Comparison of ENCODE assay signal across 11 cellular contexts in the genomic region with DNA sequence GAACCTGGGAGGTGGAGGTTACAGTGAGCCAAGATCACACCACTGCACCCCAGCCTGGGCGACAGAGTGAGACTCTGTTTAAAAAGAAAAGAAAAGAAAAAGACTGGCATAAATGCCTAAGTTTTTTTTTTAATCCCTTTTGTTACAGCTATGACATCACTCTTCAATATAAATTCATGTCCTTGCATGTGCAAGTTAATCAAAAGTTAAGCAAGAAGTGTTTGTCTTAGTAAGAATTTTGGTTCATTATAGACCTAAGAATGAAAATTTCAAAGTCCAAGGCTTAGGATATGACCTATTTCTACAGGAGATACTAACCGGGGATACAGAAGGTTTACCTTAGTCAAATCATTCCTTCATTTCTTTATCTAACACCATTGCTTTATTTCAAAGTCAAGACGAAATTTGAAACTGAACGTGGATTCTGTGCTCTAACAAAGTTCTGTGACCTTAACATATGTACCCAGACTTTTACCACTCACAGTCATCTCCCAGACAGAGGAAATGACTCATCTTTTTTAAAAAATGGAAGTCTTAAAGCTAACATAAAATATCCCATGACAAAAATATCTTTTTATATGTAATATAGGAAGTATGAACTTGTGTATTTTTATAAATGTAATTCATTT. TPM values are rescaled to one million over a fixed set of nuclear protein-coding genes. Genes with fewer than 3 reads are reported as not detected.
DNase-seq lines count a peak whose midpoint lies in the region; ATAC-seq and TF ChIP-seq lines count a peak whose summit lies in the region.
"Had no signal": no experiment of that assay in that cellular context is flagged by ENCODE, and none has a peak within 500 bp of the region (broad histone marks: within the 10 kb centered on the region; RNA-seq: fewer than 3 reads in every experiment).

No MANE protein-coding gene starts in this region.

- no peaks in the 10 kb centered on the region for H3K27me3 ChIP-seq in MG63
- H3K27me3 ChIP-seq: BE2C, right lobe of liver had no signal

- no peaks in the 10 kb centered on the region for H3K36me3 ChIP-seq in MG63
- H3K36me3 ChIP-seq: BE2C, right lobe of liver had no signal

- H3K4me3 ChIP-seq in astrocyte of the spinal cord (ENCODE audit: low read depth, low read length) (no peak overlapping the region), MG63 (no peak overlapping the region)
- H3K4me3 ChIP-seq: right lobe of liver had no signal

- peaks cover 10% of the 10 kb centered on the region for H3K9me3 Mint-ChIP-seq in natural killer cell treated with Interleukin-12 subunit alpha and Interleukin-12 subunit beta and Interleukin-15 and Interleukin-18, amount 100 ng/mL, for 72 hours
- H3K9me3 Mint-ChIP-seq in natural killer cell, result no peaks in the 10 kb centered on the region

- H3K27me3 Mint-ChIP-seq in natural killer cell treated with Interleukin-12 subunit alpha and Interleukin-12 subunit beta and Interleukin-15 and Interleukin-18, amount 100 ng/mL, for 72 hours, result no peaks in the 10 kb centered on the region
- no peaks in the 10 kb centered on the region for H3K27me3 Mint-ChIP-seq in natural killer cell (ENCODE audit: low read depth in 2 of 2)

- H3K4me1 Mint-ChIP-seq in natural killer cell treated with Interleukin-12 subunit alpha and Interleukin-12 subunit beta and Interleukin-15 and Interleukin-18, amount 100 ng/mL, for 72 hours (ENCODE audit: low read depth in 2 of 2), result peaks cover 7 to 15% of the 10 kb centered on the region in 2 donors
- peaks cover 0 to 5% of the 10 kb centered on the region in 2 donors for H3K4me1 Mint-ChIP-seq in natural killer cell

- H3K9me3 ChIP-seq in MG63, result no peaks in the 10 kb centered on the region
- H3K9me3 ChIP-seq: BE2C, right lobe of liver had no signal

- in situ Hi-C loops in astrocyte of the spinal cord (cut with HindIII; ENCODE audit: low sequenced_read_pairs), result no loop called here

- peak; percentile 57 to 81 for ATAC-seq in natural killer cell treated with Interleukin-12 subunit alpha and Interleukin-12 subunit beta and Interleukin-15 and Interleukin-18, amount 100 ng/mL, for 72 hours
- no peak for ATAC-seq in natural killer cell

- DNase-seq in natural killer cell treated with Interleukin-12 subunit alpha and Interleukin-12 subunit beta and Interleukin-15 and Interleukin-18, amount 100 ng/mL, for 72 hours (ENCODE audit: low spot score), result no peak
- DNase-seq in natural killer cell (no peak), HS-27A (ENCODE audit: low read depth) (peak; percentile 27), astrocyte of the spinal cord (ENCODE audit: low read depth, low spot score) (peak; percentile 78), superior temporal gyrus (ENCODE audit: extremely low spot score) (no peak), NCI-H1105 treated with DMSO at 0.1 percent for 48 hours (lab: John Stamatoyannopoulos, UW) (no peak), MG63 (no peak)
- DNase-seq in activated CD4-positive, alpha-beta T cell treated with anti-CD3 and anti-CD28 coated beads, Interleukin-2, amount 50 U/mL, for 48 hours, result no peak
- DNase-seq: BE2C, NCI-H1694 treated with DMSO at 0.1 percent for 48 hours, right lobe of liver had no signal

- TF ChIP-seq CTCF in natural killer cell (IDR thresholded peaks at IDR 0.05), result no peak
- TF ChIP-seq CTCF in astrocyte of the spinal cord (IDR thresholded peaks at IDR 0.05; ENCODE audit: low read depth, low read length), result no peak

- H3K36me3 Mint-ChIP-seq in natural killer cell treated with Interleukin-12 subunit alpha and Interleukin-12 subunit beta and Interleukin-15 and Interleukin-18, amount 100 ng/mL, for 72 hours, result no peaks in the 10 kb centered on the region
- no peaks in the 10 kb centered on the region for H3K36me3 Mint-ChIP-seq in natural killer cell

- H3K4me3 Mint-ChIP-seq in natural killer cell treated with Interleukin-12 subunit alpha and Interleukin-12 subunit beta and Interleukin-15 and Interleukin-18, amount 100 ng/mL, for 72 hours, result no peak overlapping the region
- no peak overlapping the region for H3K4me3 Mint-ChIP-seq in natural killer cell

- peak overlapping the region in 1 of 2 donors; percentile 39 for H3K27ac Mint-ChIP-seq in natural killer cell treated with Interleukin-12 subunit alpha and Interleukin-12 subunit beta and Interleukin-15 and Interleukin-18, amount 100 ng/mL, for 72 hours
- no peak overlapping the region for H3K27ac Mint-ChIP-seq in natural killer cell

- intact Hi-C loops in natural killer cell (cut with micrococcal nuclease), result no loop called here

RNA-seq across cellular contexts. Expression of a gene that starts 29.3 kb away (rescaled TPM):
- 1 to 10 TPM in 1 of 2 donors, under 1 TPM in 1; 0.10 to 1.3 TPM for total RNA-seq in natural killer cell treated with Interleukin-12 subunit alpha and Interleukin-12 subunit beta and Interleukin-15 and Interleukin-18, amount 100 ng/mL, for 72 hours
- 10 to 100 TPM in 1 of 3 donors, under 1 TPM in 1, not detected in 1; 0.39 to 12.8 TPM for total RNA-seq in natural killer cell
- 5.4 and 9.3 TPM in 2 replicates for total RNA-seq in MG63 (2014; rRNA removed; shearing (Covaris generic); ENCODE audit: low replicate concordance)

Comparison
In these comparisons a context has a peak if more than half of its experiments do, and no peak if none do; other contexts are left out.
1. ATAC-seq: peak in natural killer cell treated with Interleukin-12 subunit alpha and Interleukin-12 subunit beta and Interleukin-15 and Interleukin-18, amount 100 ng/mL, for 72 hours (2 of 2); none in natural killer cell (0 of 3).
2. DNase-seq: peak in HS-27A (single experiment) and astrocyte of the spinal cord (single experiment); none in natural killer cell treated with Interleukin-12 subunit alpha and Interleukin-12 subunit beta and Interleukin-15 and Interleukin-18, amount 100 ng/mL, for 72 hours (single experiment), natural killer cell (single experiment), superior temporal gyrus (single experiment), NCI-H1105 treated with DMSO at 0.1 percent for 48 hours (single experiment), MG63 (single experiment) and activated CD4-positive, alpha-beta T cell treated with anti-CD3 and anti-CD28 coated beads, Interleukin-2, amount 50 U/mL, for 48 hours (0 of 2).